Comparison of ENCODE assay signal across 28 cellular contexts in the genomic region with DNA sequence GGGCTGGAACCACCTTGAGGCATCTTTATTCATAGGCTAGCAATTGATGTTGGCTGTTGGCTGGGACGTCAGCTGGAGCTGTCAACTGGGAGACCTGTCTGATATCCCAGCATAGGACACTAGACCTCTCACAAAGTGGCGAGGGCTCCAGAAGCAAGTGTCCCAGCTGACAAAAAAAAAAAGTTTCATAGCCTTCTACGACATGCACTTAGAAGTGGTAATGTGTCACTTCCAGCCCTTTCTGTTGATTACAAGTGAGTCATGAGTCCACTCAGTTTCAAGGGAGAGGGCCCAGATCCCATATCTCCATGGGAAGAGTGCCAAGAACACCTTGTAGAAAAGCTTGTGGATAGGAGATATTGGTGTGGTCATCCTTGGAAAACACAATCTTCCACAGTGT.
DNase-seq lines count a peak whose midpoint lies in the region; ATAC-seq, FAIRE-seq and TF ChIP-seq lines count a peak whose summit lies in the region.
"Had no signal": no experiment of that assay in that cellular context is flagged by ENCODE, and none has a peak within 500 bp of the region (broad histone marks: within the 10 kb centered on the region; RNA-seq: fewer than 3 reads in every experiment).

No MANE protein-coding gene starts in this region.

- CTCF ChIA-PET in IMR-90 (lab: Yijun Ruan, JAX) (no interaction called here), K562 (lab: Yijun Ruan, JAX; ENCODE audit: low intra/inter-chr PET ratio) (no interaction called here), HepG2 (lab: Yijun Ruan, JAX; ENCODE audit: low intra/inter-chr PET ratio, low total read pairs) (no interaction called here)
- CTCF ChIA-PET in CD4-positive, alpha-beta T cell (lab: Charles Lee): no interaction called here

- no peak overlapping the region for H3K4me2 ChIP-seq in IMR-90 (ENCODE audit: low read depth, low read length)
- H3K4me2 ChIP-seq in K562 (ENCODE audit: insufficient read depth, low read length): no peak overlapping the region
- no peak overlapping the region for H3K4me2 ChIP-seq in HepG2 (ENCODE audit: low read depth, low read length)

- TF ChIP-seq POLR2A in IMR-90 (IDR thresholded peaks at IDR 0.05; ENCODE audit: low read depth, low read length): no peak
- TF ChIP-seq POLR2A in K562 (conservative IDR thresholded peaks at IDR 0.05): no peak
- TF ChIP-seq POLR2A in HepG2 (IDR thresholded peaks at IDR 0.05; ENCODE audit: insufficient read depth in 1 of 2, low read depth in 2 of 2, low read length in 2 of 2): no peak

- no peaks in the 10 kb centered on the region for H3K36me3 Mint-ChIP-seq in natural killer cell
- no peaks in the 10 kb centered on the region for H3K36me3 Mint-ChIP-seq in CD4-positive, alpha-beta T cell (ENCODE audit: low read depth)

- no peaks in the 10 kb centered on the region for H3K79me1 ChIP-seq in IMR-90 (ENCODE audit: low read depth in 1 of 2, low read length in 2 of 2)

- BruUV-seq in IMR-90 (replicated peaks; lab: Mats Ljungman, UMichigan): no TSS peak
- BruUV-seq in K562 (replicated peaks; lab: Mats Ljungman, UMichigan): no TSS peak
- no TSS peak for BruUV-seq in HepG2 (replicated peaks; lab: Mats Ljungman, UMichigan)

- H3K4me1 ChIP-seq in IMR-90 (ENCODE audit: control insufficient read depth, insufficient read depth, low read length) (peaks cover 4% of the 10 kb centered on the region; the same call in 1 of the 2 replicates), K562 (replicated peaks in 1 of 2; ENCODE audit: control insufficient read depth in 2 of 2, insufficient read depth in 2 of 2, low read length in 2 of 2) (no peaks in the 10 kb centered on the region), HepG2 (ENCODE audit: insufficient read depth, low read length) (no peaks in the 10 kb centered on the region)
- H3K4me1 ChIP-seq: esophagus squamous epithelium had no signal

- no peak overlapping the region for H4K5ac ChIP-seq in IMR-90 (ENCODE audit: low read depth, low read length)

- H3K4me3 ChIP-seq in IMR-90 (ENCODE audit: insufficient read depth, low read depth, low read length) (no peak overlapping the region), K562 (no peak overlapping the region), HepG2 (replicated peaks in 1 of 3; ENCODE audit: insufficient read depth in 1 of 3, low read depth in 2 of 3, low read length in 3 of 3) (no peak overlapping the region)
- H3K4me3 ChIP-seq: esophagus squamous epithelium, left ventricle myocardium inferior, MG63, mucosa of descending colon, skin epidermis, tibial artery had no signal

- no peak overlapping the region for H3K56ac ChIP-seq in IMR-90 (ENCODE audit: extremely low read depth, insufficient read depth, low read length)

- H4K91ac ChIP-seq in IMR-90 (ENCODE audit: insufficient read depth, low read depth, low read length): no peak overlapping the region

- no peaks in the 10 kb centered on the region for H3K9me3 ChIP-seq in IMR-90 (ENCODE audit: control insufficient read depth, insufficient read depth, low read length)
- no peaks in the 10 kb centered on the region for H3K9me3 ChIP-seq in K562 (replicated peaks; ENCODE audit: control insufficient read depth, insufficient read depth, low read depth, low read length)
- H3K9me3 ChIP-seq in HepG2 (ENCODE audit: low read length): no peaks in the 10 kb centered on the region
- no peaks in the 10 kb centered on the region for H3K9me3 ChIP-seq in CD4-positive, alpha-beta T cell (ENCODE audit: control insufficient read depth, low read length)
- H3K9me3 ChIP-seq: esophagus squamous epithelium, MG63, mucosa of descending colon, tibial artery had no signal

- H3K9me3 Mint-ChIP-seq in natural killer cell: no peaks in the 10 kb centered on the region
- H3K9me3 Mint-ChIP-seq in CD4-positive, alpha-beta T cell: no peaks in the 10 kb centered on the region
- H3K9me3 Mint-ChIP-seq: activated CD8-positive, alpha-beta T cell treated with anti-CD3 and anti-CD28 coated beads for 36 hours; activated T-cell treated with anti-CD3 and anti-CD28 coated beads, Interleukin-2, amount 50 U/mL, for 24 hours; central memory CD8-positive, alpha-beta T cell; stimulated activated naive CD8-positive, alpha-beta T cell treated with anti-CD3 and anti-CD28 coated beads, Interleukin-15, Interleukin-2, amounts not matched to agents 100 ng/mL and 50 ng/mL, for 24 hours had no signal

- no peak overlapping the region for H3K18ac ChIP-seq in IMR-90 (ENCODE audit: low read depth, low read length)

- no peak overlapping the region for H4K8ac ChIP-seq in IMR-90 (ENCODE audit: low read depth in 2 of 2, low read length in 2 of 2)

- H3K79me2 ChIP-seq in K562 (ENCODE audit: control insufficient read depth, insufficient read depth, low read length) (no peaks in the 10 kb centered on the region), HepG2 (ENCODE audit: insufficient read depth, low read length) (no peaks in the 10 kb centered on the region)

- no peak overlapping the region for H2AFZ ChIP-seq in IMR-90 (replicated peaks; ENCODE audit: low read length, poor library complexity)
- no peak overlapping the region for H2AFZ ChIP-seq in K562 (ENCODE audit: low read depth, low read length)
- H2AFZ ChIP-seq in HepG2 (ENCODE audit: low read length): no peak overlapping the region

- in situ Hi-C loops in IMR-90 (cut with MboI; ENCODE audit: low sequenced_read_pairs): no loop called here
- in situ Hi-C loops in K562 (cut with MboI): no loop called here
- in situ Hi-C loops in HepG2 (cut with HindIII; ENCODE audit: extremely low pct_ligation_motif_present, low pct_unique_long_range_greater_than_20kb): no loop called here

- no peak overlapping the region for H3K4me3 Mint-ChIP-seq in natural killer cell
- H3K4me3 Mint-ChIP-seq in CD4-positive, alpha-beta T cell: no peak overlapping the region
- H3K4me3 Mint-ChIP-seq: activated CD8-positive, alpha-beta T cell treated with anti-CD3 and anti-CD28 coated beads for 36 hours; activated T-cell treated with anti-CD3 and anti-CD28 coated beads, Interleukin-2, amount 50 U/mL, for 24 hours; CD4-positive, CD25-positive, alpha-beta regulatory T cell; central memory CD8-positive, alpha-beta T cell; neural crest cell; stimulated activated naive CD8-positive, alpha-beta T cell treated with anti-CD3 and anti-CD28 coated beads, Interleukin-15, Interleukin-2, amounts not matched to agents 100 ng/mL and 50 ng/mL, for 24 hours had no signal

- H3K23ac ChIP-seq in IMR-90 (ENCODE audit: low read depth, low read length): no peak overlapping the region

- POLR2A ChIA-PET in IMR-90 (lab: Charles Lee; ENCODE audit: unreplicated experiment): no interaction called here
- POLR2A ChIA-PET in K562 (lab: Yijun Ruan, JAX): no interaction called here
- POLR2A ChIA-PET in HepG2 (lab: Yijun Ruan, JAX): no interaction called here
- POLR2A ChIA-PET in CD4-positive, alpha-beta T cell (lab: Charles Lee): no interaction called here

- no peaks in the 10 kb centered on the region for H3K27me3 ChIP-seq in IMR-90 (ENCODE audit: control insufficient read depth, insufficient read depth, low read length)
- no peaks in the 10 kb centered on the region for H3K27me3 ChIP-seq in K562 (ENCODE audit: control insufficient read depth in 2 of 2, insufficient read depth in 2 of 2, low read length in 2 of 2)
- no peaks in the 10 kb centered on the region for H3K27me3 ChIP-seq in HepG2 (ENCODE audit: control insufficient read depth in 1 of 2, insufficient read depth in 2 of 2, low read length in 2 of 2)
- H3K27me3 ChIP-seq in CD4-positive, alpha-beta T cell (ENCODE audit: control insufficient read depth, insufficient read depth, low read length): no peaks in the 10 kb centered on the region
- H3K27me3 ChIP-seq: esophagus squamous epithelium, MG63, tibial artery had no signal

- no peak overlapping the region for H3K4ac ChIP-seq in IMR-90 (ENCODE audit: low read depth, low read length)

- ATAC-seq in IMR-90 (ENCODE audit: low read depth) (no peak), K562 (no peak), HepG2 (no peak), natural killer cell (no peak), HG03342 (IDR thresholded peaks at IDR 0.05; ENCODE audit: unreplicated experiment) (no peak)
- no peak for ATAC-seq in CD4-positive, alpha-beta T cell (ENCODE audit: poor library complexity)
- ATAC-seq: activated CD8-positive, alpha-beta T cell treated with anti-CD3 and anti-CD28 coated beads for 36 hours; mucosa of descending colon had no signal

- no peak overlapping the region for H2BK20ac ChIP-seq in IMR-90 (ENCODE audit: low read depth, low read length)

- WGBS in IMR-90 (ENCODE audit: extremely low coverage in 2 of 2, insufficient read length in 1 of 2), 2 experiments: no CpG with 5 or more reads among the region's 3 CpGs
- WGBS in K562 (ENCODE audit: insufficient coverage, low coverage, missing lambda C conversion rate): 3% methylated on average over 3 of the region's 3 CpGs
- WGBS in HepG2 (ENCODE audit: low lambda C conversion rate): 0% methylated on average over 3 of the region's 3 CpGs

- TF ChIP-seq RAD21 in IMR-90 (IDR thresholded peaks at IDR 0.05; ENCODE audit: low read length) (no peak), K562 (CRISPR knock-in tag; conservative IDR thresholded peaks at IDR 0.05 in 1 of 2, IDR thresholded peaks at IDR 0.05 in 1 of 2) (no peak), HepG2 (CRISPR knock-in tag; IDR thresholded peaks at IDR 0.05) (no peak)

- H2BK120ac ChIP-seq in IMR-90 (ENCODE audit: low read depth, low read length): no peak overlapping the region

- no peak for TF ChIP-seq EP300 in K562 (IDR thresholded peaks at IDR 0.05; ENCODE audit: low read length)
- no peak for TF ChIP-seq EP300 in HepG2 (IDR thresholded peaks at IDR 0.05; ENCODE audit: low read depth in 2 of 2, low read length in 2 of 2)
- TF ChIP-seq EP300 in HepG2 (CRISPR knock-in tag; IDR thresholded peaks at IDR 0.05; ENCODE audit: borderline replicate concordance): no peak

- no peak overlapping the region for H3K14ac ChIP-seq in IMR-90 (replicated peaks; ENCODE audit: low read depth, low read length)

- no peak for FAIRE-seq in K562 (lab: Jason Lieb, UNC)
- FAIRE-seq in HepG2 (lab: Jason Lieb, UNC): no peak

- H3K9me1 ChIP-seq in IMR-90 (ENCODE audit: insufficient read depth, low read length) (peaks cover 7% of the 10 kb centered on the region; the same call in 1 of the 2 replicates), K562 (ENCODE audit: control insufficient read depth, insufficient read depth, low read length) (no peaks in the 10 kb centered on the region)

- peaks cover 9 to 12% of the 10 kb centered on the region in 2 donors for H3K27me3 Mint-ChIP-seq in natural killer cell (ENCODE audit: low read depth in 2 of 2)
- peaks cover 5% of the 10 kb centered on the region for H3K27me3 Mint-ChIP-seq in CD4-positive, alpha-beta T cell

- H2BK15ac ChIP-seq in IMR-90 (ENCODE audit: low read depth, low read length): no peak overlapping the region

- dilution Hi-C loops in IMR-90 (cut with HindIII; ENCODE audit: low sequenced_read_pairs, unreplicated experiment): no loop called here

- TF ChIP-seq CTCF in IMR-90 (conservative IDR thresholded peaks at IDR 0.05; ENCODE audit: low read depth, low read length) (no peak), K562 (IDR thresholded peaks at IDR 0.05 in 2 of 3, conservative IDR thresholded peaks at IDR 0.05 in 1 of 3; ENCODE audit: insufficient read depth in 2 of 3, low read depth in 1 of 3, low read length in 3 of 3) (no peak), HepG2 (CRISPR knock-in tag; IDR thresholded peaks at IDR 0.05) (no peak), natural killer cell (IDR thresholded peaks at IDR 0.05) (no peak)
- no peak for TF ChIP-seq CTCF in CD4-positive, alpha-beta T cell (IDR thresholded peaks at IDR 0.05)

- H3K27ac ChIP-seq in IMR-90 (ENCODE audit: insufficient read depth, low read length): no peak overlapping the region
- no peak overlapping the region for H3K27ac ChIP-seq in K562 (ENCODE audit: extremely low read depth, low read depth, low read length)
- no peak overlapping the region for H3K27ac ChIP-seq in HepG2 (ENCODE audit: extremely low read length, insufficient read depth, low read length)
- no peak overlapping the region for H3K27ac ChIP-seq in CD4-positive, alpha-beta T cell (ENCODE audit: low read depth, low read length)
- H3K27ac ChIP-seq: esophagus squamous epithelium, left ventricle myocardium inferior, skin epidermis, tibial artery had no signal

- H2BK5ac ChIP-seq in IMR-90 (ENCODE audit: low read depth, low read length, poor library complexity, severe bottlenecking): no peak overlapping the region

- intact Hi-C loops in IMR-90 (cut with micrococcal nuclease) (no loop called here), K562 (cut with micrococcal nuclease) (no loop called here), HepG2 (cut with micrococcal nuclease; ENCODE audit: unreplicated experiment) (loop anchor here (10.0 kb wide), 1 partner anchor 321 kb away; no protein-coding TSS in a partner anchor), natural killer cell (cut with micrococcal nuclease) (no loop called here)
- intact Hi-C loops in CD4-positive, alpha-beta T cell (cut with DNase I, micrococcal nuclease): no loop called here

- no peaks in the 10 kb centered on the region for H3K4me1 Mint-ChIP-seq in natural killer cell
- no peaks in the 10 kb centered on the region for H3K4me1 Mint-ChIP-seq in CD4-positive, alpha-beta T cell (ENCODE audit: low read depth)
- H3K4me1 Mint-ChIP-seq: CD4-positive, CD25-positive, alpha-beta regulatory T cell; central memory CD8-positive, alpha-beta T cell; neural crest cell had no signal

- no peak overlapping the region for H2AK9ac ChIP-seq in IMR-90 (replicated peaks; ENCODE audit: low read depth, low read length, poor library complexity)

- H4K20me1 ChIP-seq in IMR-90 (ENCODE audit: insufficient read depth, low read length) (no peaks in the 10 kb centered on the region), K562 (replicated peaks; ENCODE audit: control insufficient read depth, insufficient read depth, low read length) (no peaks in the 10 kb centered on the region), HepG2 (ENCODE audit: insufficient read depth, low read length) (no peaks in the 10 kb centered on the region)

- no peaks in the 10 kb centered on the region for H3K36me3 ChIP-seq in IMR-90 (ENCODE audit: control insufficient read depth, insufficient read depth, low read length)
- no peaks in the 10 kb centered on the region for H3K36me3 ChIP-seq in K562 (ENCODE audit: control insufficient read depth, insufficient read depth, low read length)
- no peaks in the 10 kb centered on the region for H3K36me3 ChIP-seq in HepG2 (replicated peaks in 1 of 2; ENCODE audit: control insufficient read depth in 1 of 2, insufficient read depth in 2 of 2, low read length in 2 of 2)
- H3K36me3 ChIP-seq: esophagus squamous epithelium, left ventricle myocardium inferior, MG63, tibial artery had no signal

- no peak overlapping the region for H2AK5ac ChIP-seq in IMR-90 (ENCODE audit: low read depth, low read length)

- DNase-seq in EH (ENCODE audit: low read depth) (peak; percentile 32), IMR-90 (peak; percentile 24), K562 (ENCODE audit: extremely low read depth in 1 of 4, low spot score in 3 of 4) (peak in 1 of 4 experiments; percentile 11), HepG2 (ENCODE audit: low spot score) (peak; percentile 13), natural killer cell (no peak), cerebellum (ENCODE audit: low spot score) (no peak)
- DNase-seq in CD4-positive, alpha-beta T cell: no peak
- DNase-seq: activated CD4-positive, CD25-positive, alpha-beta regulatory T cell; activated CD8-positive, alpha-beta T cell treated with anti-CD3 and anti-CD28 coated beads for 36 hours; activated naive CD4-positive, alpha-beta T cell treated with Interleukin-2 at 50 U/mL for 16 hours; activated T-cell treated with anti-CD3 and anti-CD28 coated beads, Interleukin-2, amount 50 U/mL, for 24 hours; anterior cingulate cortex; CD4-positive, CD25-positive, alpha-beta regulatory T cell; DMS153; esophagus squamous epithelium; GOT3; left ventricle myocardium inferior; MG63; mucosa of descending colon; NCI-H1436 treated with DMSO at 0.1 percent for 48 hours; NCI-H82; T-helper 2 cell; tibial artery had no signal

- H3K9ac ChIP-seq in IMR-90 (ENCODE audit: low read depth, low read length) (no peak overlapping the region), K562 (ENCODE audit: insufficient read depth in 1 of 2, low read depth in 2 of 2, low read length in 2 of 2) (no peak overlapping the region), HepG2 (ENCODE audit: insufficient read depth, low read depth, low read length) (no peak overlapping the region)

- no peak overlapping the region for H3K27ac Mint-ChIP-seq in natural killer cell
- no peak overlapping the region for H3K27ac Mint-ChIP-seq in CD4-positive, alpha-beta T cell
- H3K27ac Mint-ChIP-seq: activated CD8-positive, alpha-beta T cell treated with anti-CD3 and anti-CD28 coated beads for 36 hours; activated T-cell treated with anti-CD3 and anti-CD28 coated beads, Interleukin-2, amount 50 U/mL, for 24 hours; CD4-positive, CD25-positive, alpha-beta regulatory T cell; stimulated activated naive CD8-positive, alpha-beta T cell treated with anti-CD3 and anti-CD28 coated beads, Interleukin-15, Interleukin-2, amounts not matched to agents 100 ng/mL and 50 ng/mL, for 24 hours had no signal

Comparison
In these comparisons a context has a peak if more than half of its experiments do, and no peak if none do; other contexts are left out.
1. DNase-seq: peak in EH (single experiment), IMR-90 (single experiment) and HepG2 (single experiment); none in natural killer cell (single experiment), CD4-positive, alpha-beta T cell (0 of 10) and cerebellum (single experiment).